Comparison of ENCODE assay signal across 2 cellular contexts in the genomic region with DNA sequence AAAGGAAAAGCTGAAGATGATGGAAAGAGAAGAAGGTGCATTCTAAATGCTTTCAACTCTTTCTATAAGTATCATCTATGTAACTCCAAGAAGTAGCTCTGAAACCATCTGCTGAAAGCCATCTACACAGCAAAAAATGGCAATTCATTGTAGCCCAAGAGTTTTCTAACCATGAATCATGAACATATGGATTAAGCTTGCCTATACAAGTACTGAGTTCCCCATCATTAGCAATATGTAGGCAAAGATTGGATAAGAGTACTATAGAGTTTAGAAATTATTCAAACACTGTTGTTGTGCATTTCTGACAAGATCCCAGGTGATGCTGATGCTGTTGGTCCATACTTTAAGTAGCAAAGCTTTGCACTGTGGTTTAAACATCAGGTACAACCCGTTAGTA.
TF ChIP-seq lines count a peak whose summit lies in the region.

No MANE protein-coding gene starts in this region.

TF ChIP-seq in GM23338, 12 proteins besides CTCF, POLR2A, EP300 and RAD21 (continues in another document):
- TF ChIP-seq EZH2 (IDR thresholded peaks at IDR 0.05; ENCODE audit: low read depth, unreplicated experiment) (no peak), EZH2phosphoT487 (IDR thresholded peaks at IDR 0.05; ENCODE audit: unreplicated experiment) (no peak), NANOG (IDR thresholded peaks at IDR 0.05; ENCODE audit: borderline replicate concordance) (no peak), STAT1 (IDR thresholded peaks at IDR 0.05; ENCODE audit: unreplicated experiment) (no peak), POLR2AphosphoS5 (IDR thresholded peaks at IDR 0.05; ENCODE audit: low read depth) (no peak), ZNF114 (CRISPR knock-in tag; IDR thresholded peaks at IDR 0.05) (no peak), JUNB (IDR thresholded peaks at IDR 0.05; ENCODE audit: unreplicated experiment) (no peak), ZNF331 (CRISPR knock-in tag; IDR thresholded peaks at IDR 0.05; ENCODE audit: low read depth) (no peak), CREB1 (CRISPR knock-in tag; IDR thresholded peaks at IDR 0.05; ENCODE audit: low read depth) (no peak)
- TF ChIP-seq, protein P1, sequence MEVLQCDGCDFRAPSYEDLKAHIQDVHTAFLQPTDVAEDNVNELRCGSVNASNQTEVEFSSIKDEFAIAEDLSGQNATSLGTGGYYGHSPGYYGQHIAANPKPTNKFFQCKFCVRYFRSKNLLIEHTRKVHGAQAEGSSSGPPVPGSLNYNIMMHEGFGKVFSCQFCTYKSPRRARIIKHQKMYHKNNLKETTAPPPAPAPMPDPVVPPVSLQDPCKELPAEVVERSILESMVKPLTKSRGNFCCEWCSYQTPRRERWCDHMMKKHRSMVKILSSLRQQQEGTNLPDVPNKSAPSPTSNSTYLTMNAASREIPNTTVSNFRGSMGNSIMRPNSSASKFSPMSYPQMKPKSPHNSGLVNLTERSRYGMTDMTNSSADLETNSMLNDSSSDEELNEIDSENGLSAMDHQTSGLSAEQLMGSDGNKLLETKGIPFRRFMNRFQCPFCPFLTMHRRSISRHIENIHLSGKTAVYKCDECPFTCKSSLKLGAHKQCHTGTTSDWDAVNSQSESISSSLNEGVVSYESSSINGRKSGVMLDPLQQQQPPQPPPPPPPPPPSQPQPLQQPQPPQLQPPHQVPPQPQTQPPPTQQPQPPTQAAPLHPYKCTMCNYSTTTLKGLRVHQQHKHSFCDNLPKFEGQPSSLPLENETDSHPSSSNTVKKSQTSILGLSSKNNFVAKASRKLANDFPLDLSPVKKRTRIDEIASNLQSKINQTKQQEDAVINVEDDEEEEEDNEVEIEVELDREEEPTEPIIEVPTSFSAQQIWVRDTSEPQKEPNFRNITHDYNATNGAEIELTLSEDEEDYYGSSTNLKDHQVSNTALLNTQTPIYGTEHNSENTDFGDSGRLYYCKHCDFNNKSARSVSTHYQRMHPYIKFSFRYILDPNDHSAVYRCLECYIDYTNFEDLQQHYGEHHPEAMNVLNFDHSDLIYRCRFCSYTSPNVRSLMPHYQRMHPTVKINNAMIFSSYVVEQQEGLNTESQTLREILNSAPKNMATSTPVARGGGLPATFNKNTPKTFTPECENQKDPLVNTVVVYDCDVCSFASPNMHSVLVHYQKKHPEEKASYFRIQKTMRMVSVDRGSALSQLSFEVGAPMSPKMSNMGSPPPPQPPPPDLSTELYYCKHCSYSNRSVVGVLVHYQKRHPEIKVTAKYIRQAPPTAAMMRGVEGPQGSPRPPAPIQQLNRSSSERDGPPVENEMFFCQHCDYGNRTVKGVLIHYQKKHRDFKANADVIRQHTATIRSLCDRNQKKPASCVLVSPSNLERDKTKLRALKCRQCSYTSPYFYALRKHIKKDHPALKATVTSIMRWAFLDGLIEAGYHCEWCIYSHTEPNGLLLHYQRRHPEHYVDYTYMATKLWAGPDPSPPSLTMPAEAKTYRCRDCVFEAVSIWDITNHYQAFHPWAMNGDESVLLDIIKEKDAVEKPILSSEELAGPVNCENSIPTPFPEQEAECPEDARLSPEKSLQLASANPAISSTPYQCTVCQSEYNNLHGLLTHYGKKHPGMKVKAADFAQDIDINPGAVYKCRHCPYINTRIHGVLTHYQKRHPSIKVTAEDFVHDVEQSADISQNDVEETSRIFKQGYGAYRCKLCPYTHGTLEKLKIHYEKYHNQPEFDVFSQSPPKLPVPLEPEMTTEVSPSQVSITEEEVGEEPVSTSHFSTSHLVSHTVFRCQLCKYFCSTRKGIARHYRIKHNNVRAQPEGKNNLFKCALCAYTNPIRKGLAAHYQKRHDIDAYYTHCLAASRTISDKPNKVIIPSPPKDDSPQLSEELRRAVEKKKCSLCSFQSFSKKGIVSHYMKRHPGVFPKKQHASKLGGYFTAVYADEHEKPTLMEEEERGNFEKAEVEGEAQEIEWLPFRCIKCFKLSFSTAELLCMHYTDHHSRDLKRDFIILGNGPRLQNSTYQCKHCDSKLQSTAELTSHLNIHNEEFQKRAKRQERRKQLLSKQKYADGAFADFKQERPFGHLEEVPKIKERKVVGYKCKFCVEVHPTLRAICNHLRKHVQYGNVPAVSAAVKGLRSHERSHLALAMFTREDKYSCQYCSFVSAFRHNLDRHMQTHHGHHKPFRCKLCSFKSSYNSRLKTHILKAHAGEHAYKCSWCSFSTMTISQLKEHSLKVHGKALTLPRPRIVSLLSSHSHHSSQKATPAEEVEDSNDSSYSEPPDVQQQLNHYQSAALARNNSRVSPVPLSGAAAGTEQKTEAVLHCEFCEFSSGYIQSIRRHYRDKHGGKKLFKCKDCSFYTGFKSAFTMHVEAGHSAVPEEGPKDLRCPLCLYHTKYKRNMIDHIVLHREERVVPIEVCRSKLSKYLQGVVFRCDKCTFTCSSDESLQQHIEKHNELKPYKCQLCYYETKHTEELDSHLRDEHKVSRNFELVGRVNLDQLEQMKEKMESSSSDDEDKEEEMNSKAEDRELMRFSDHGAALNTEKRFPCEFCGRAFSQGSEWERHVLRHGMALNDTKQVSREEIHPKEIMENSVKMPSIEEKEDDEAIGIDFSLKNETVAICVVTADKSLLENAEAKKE (CRISPR knock-in tag; IDR thresholded peaks at IDR 0.05) = no peak
- TF ChIP-seq, protein P2, sequence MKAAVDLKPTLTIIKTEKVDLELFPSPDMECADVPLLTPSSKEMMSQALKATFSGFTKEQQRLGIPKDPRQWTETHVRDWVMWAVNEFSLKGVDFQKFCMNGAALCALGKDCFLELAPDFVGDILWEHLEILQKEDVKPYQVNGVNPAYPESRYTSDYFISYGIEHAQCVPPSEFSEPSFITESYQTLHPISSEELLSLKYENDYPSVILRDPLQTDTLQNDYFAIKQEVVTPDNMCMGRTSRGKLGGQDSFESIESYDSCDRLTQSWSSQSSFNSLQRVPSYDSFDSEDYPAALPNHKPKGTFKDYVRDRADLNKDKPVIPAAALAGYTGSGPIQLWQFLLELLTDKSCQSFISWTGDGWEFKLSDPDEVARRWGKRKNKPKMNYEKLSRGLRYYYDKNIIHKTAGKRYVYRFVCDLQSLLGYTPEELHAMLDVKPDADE (IDR thresholded peaks at IDR 0.05) = no peak

TF ChIP-seq in WTC11, 78 proteins besides CTCF, POLR2A, EP300 and RAD21:
- TF ChIP-seq TCF7 (CRISPR knock-in tag; IDR thresholded peaks at IDR 0.05; ENCODE audit: low read depth) = no peak
- TF ChIP-seq ZNF232 (CRISPR knock-in tag; IDR thresholded peaks at IDR 0.05) = no peak
- TF ChIP-seq, protein P3, sequence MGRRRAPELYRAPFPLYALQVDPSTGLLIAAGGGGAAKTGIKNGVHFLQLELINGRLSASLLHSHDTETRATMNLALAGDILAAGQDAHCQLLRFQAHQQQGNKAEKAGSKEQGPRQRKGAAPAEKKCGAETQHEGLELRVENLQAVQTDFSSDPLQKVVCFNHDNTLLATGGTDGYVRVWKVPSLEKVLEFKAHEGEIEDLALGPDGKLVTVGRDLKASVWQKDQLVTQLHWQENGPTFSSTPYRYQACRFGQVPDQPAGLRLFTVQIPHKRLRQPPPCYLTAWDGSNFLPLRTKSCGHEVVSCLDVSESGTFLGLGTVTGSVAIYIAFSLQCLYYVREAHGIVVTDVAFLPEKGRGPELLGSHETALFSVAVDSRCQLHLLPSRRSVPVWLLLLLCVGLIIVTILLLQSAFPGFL (CRISPR knock-in tag; IDR thresholded peaks at IDR 0.05; ENCODE audit: borderline replicate concordance) = no peak
- TF ChIP-seq EMX1 (CRISPR knock-in tag; IDR thresholded peaks at IDR 0.05) = no peak
- TF ChIP-seq, protein P4, sequence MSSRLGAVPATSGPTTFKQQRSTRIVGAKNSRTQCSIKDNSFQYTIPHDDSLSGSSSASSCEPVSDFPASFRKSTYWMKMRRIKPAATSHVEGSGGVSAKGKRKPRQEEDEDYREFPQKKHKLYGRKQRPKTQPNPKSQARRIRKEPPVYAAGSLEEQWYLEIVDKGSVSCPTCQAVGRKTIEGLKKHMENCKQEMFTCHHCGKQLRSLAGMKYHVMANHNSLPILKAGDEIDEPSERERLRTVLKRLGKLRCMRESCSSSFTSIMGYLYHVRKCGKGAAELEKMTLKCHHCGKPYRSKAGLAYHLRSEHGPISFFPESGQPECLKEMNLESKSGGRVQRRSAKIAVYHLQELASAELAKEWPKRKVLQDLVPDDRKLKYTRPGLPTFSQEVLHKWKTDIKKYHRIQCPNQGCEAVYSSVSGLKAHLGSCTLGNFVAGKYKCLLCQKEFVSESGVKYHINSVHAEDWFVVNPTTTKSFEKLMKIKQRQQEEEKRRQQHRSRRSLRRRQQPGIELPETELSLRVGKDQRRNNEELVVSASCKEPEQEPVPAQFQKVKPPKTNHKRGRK (CRISPR knock-in tag; IDR thresholded peaks at IDR 0.05; ENCODE audit: borderline replicate concordance) = no peak
- TF ChIP-seq, protein P5, sequence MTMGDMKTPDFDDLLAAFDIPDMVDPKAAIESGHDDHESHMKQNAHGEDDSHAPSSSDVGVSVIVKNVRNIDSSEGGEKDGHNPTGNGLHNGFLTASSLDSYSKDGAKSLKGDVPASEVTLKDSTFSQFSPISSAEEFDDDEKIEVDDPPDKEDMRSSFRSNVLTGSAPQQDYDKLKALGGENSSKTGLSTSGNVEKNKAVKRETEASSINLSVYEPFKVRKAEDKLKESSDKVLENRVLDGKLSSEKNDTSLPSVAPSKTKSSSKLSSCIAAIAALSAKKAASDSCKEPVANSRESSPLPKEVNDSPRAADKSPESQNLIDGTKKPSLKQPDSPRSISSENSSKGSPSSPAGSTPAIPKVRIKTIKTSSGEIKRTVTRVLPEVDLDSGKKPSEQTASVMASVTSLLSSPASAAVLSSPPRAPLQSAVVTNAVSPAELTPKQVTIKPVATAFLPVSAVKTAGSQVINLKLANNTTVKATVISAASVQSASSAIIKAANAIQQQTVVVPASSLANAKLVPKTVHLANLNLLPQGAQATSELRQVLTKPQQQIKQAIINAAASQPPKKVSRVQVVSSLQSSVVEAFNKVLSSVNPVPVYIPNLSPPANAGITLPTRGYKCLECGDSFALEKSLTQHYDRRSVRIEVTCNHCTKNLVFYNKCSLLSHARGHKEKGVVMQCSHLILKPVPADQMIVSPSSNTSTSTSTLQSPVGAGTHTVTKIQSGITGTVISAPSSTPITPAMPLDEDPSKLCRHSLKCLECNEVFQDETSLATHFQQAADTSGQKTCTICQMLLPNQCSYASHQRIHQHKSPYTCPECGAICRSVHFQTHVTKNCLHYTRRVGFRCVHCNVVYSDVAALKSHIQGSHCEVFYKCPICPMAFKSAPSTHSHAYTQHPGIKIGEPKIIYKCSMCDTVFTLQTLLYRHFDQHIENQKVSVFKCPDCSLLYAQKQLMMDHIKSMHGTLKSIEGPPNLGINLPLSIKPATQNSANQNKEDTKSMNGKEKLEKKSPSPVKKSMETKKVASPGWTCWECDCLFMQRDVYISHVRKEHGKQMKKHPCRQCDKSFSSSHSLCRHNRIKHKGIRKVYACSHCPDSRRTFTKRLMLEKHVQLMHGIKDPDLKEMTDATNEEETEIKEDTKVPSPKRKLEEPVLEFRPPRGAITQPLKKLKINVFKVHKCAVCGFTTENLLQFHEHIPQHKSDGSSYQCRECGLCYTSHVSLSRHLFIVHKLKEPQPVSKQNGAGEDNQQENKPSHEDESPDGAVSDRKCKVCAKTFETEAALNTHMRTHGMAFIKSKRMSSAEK (CRISPR knock-in tag; IDR thresholded peaks at IDR 0.05; ENCODE audit: borderline replicate concordance) = no peak
- TF ChIP-seq, protein P6, sequence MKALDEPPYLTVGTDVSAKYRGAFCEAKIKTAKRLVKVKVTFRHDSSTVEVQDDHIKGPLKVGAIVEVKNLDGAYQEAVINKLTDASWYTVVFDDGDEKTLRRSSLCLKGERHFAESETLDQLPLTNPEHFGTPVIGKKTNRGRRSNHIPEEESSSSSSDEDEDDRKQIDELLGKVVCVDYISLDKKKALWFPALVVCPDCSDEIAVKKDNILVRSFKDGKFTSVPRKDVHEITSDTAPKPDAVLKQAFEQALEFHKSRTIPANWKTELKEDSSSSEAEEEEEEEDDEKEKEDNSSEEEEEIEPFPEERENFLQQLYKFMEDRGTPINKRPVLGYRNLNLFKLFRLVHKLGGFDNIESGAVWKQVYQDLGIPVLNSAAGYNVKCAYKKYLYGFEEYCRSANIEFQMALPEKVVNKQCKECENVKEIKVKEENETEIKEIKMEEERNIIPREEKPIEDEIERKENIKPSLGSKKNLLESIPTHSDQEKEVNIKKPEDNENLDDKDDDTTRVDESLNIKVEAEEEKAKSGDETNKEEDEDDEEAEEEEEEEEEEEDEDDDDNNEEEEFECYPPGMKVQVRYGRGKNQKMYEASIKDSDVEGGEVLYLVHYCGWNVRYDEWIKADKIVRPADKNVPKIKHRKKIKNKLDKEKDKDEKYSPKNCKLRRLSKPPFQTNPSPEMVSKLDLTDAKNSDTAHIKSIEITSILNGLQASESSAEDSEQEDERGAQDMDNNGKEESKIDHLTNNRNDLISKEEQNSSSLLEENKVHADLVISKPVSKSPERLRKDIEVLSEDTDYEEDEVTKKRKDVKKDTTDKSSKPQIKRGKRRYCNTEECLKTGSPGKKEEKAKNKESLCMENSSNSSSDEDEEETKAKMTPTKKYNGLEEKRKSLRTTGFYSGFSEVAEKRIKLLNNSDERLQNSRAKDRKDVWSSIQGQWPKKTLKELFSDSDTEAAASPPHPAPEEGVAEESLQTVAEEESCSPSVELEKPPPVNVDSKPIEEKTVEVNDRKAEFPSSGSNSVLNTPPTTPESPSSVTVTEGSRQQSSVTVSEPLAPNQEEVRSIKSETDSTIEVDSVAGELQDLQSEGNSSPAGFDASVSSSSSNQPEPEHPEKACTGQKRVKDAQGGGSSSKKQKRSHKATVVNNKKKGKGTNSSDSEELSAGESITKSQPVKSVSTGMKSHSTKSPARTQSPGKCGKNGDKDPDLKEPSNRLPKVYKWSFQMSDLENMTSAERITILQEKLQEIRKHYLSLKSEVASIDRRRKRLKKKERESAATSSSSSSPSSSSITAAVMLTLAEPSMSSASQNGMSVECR (CRISPR knock-in tag; IDR thresholded peaks at IDR 0.05; ENCODE audit: borderline replicate concordance) = no peak
- no peak for TF ChIP-seq ETV6 (CRISPR knock-in tag; IDR thresholded peaks at IDR 0.05)
- TF ChIP-seq, protein P7, sequence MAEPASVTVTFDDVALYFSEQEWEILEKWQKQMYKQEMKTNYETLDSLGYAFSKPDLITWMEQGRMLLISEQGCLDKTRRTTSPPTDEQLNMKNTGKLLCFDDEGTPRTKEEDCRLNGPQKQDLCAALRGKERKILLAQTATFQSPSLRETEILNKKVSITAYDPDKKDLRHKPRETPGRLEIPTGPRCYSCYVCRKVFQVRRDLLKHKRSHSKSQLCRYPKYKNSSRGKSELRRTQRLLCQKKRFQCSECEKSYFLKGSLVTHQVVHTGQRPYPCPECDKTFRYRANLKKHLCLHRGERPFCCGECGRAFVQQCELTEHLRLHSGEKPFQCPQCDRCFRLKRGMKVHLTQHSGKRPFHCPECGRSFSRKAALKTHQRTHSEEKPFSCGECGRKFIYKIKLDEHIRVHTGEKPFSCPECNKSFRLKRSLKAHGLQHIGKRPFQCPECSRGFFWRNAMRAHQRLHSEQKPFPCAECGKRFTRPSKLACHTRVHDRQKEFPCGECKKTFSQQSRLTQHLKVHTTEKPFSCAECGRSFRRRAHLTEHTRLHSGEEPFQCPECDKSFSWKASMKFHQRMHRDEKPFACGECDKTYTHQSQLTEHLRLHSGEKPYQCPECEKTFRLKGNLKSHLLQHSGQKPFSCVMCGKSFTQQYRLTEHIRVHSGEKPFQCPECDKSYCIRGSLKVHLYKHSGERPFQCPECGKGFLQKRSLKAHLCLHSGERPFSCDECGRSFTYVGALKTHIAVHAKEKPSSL (CRISPR knock-in tag; conservative IDR thresholded peaks at IDR 0.05) = no peak
